ENCODE assay signal across 8 cellular contexts in the genomic region with DNA sequence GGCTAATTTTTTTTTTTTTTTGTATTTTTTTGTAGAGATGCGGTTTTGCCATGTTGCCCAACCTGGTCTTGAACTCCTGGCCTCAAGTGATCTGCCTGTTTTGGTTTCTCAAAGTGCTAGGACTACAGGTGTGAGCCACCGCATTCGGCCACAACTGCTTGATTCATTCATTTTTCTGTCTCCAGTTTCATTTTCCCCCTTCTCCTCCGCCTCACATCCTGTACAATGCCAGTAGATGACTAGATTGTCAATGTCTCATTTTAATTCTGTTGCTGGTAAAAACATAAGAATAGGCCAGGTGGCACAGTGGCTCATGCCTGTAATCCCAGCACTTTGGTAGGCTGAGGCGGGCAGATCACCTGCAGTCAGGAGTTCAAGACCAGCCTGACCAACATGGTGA. TPM values are rescaled to one million over a fixed set of nuclear protein-coding genes. Genes with fewer than 3 reads are reported as not detected.
DNase-seq lines count a peak whose midpoint lies in the region; ATAC-seq, FAIRE-seq and TF ChIP-seq lines count a peak whose summit lies in the region.

No MANE protein-coding gene starts in this region.

- H3K4me3 ChIP-seq in mucosa of descending colon: no peak overlapping the region
- H3K4me3 ChIP-seq in kidney (ENCODE audit: low read length in 2 of 2): no peak overlapping the region

- no peaks in the 10 kb centered on the region for H3K36me3 ChIP-seq in mucosa of descending colon (ENCODE audit: low read depth)
- no peaks in the 10 kb centered on the region for H3K36me3 ChIP-seq in kidney (ENCODE audit: control insufficient read depth in 1 of 2, insufficient read depth in 2 of 2, low read length in 2 of 2)

- H3K9me3 ChIP-seq in mucosa of descending colon: no peaks in the 10 kb centered on the region
- no peaks in the 10 kb centered on the region for H3K9me3 ChIP-seq in kidney (ENCODE audit: control insufficient read depth in 1 of 2, low read length in 2 of 2)

- no peak for FAIRE-seq in kidney (lab: Jason Lieb, UNC)

- H3K4me1 ChIP-seq in mucosa of descending colon (ENCODE audit: low read depth) (peaks cover 26% of the 10 kb centered on the region), kidney (ENCODE audit: control insufficient read depth in 1 of 2, insufficient read depth in 1 of 2, low read depth in 1 of 2, low read length in 2 of 2) (peaks cover 2 to 27% of the 10 kb centered on the region in 2 donors)

- ATAC-seq in GM18502 (IDR thresholded peaks at IDR 0.05; ENCODE audit: poor library complexity, unreplicated experiment) (peak; percentile 59), HG02938 (IDR thresholded peaks at IDR 0.05; ENCODE audit: unreplicated experiment) (peak; percentile 46), mucosa of descending colon (peak; percentile 11)

- no peak overlapping the region for H3K27ac ChIP-seq in substantia nigra (ENCODE audit: low read depth, low read length, poor library complexity, severe bottlenecking)
- no peak overlapping the region for H3K27ac ChIP-seq in kidney (ENCODE audit: low read depth in 2 of 2, low read length in 2 of 2)

- H3K9ac ChIP-seq in kidney (ENCODE audit: low read length in 2 of 2): no peak overlapping the region

- peak; percentile 58 for DNase-seq in activated CD4-positive, CD25-positive, alpha-beta regulatory T cell treated with anti-CD3 and anti-CD28 coated beads, Interleukin-2, amount 50 U/mL, for 72 hours
- peak in 1 of 3 donors; percentile 36 for DNase-seq in mucosa of descending colon
- no peak for DNase-seq in foreskin melanocyte
- no peak for DNase-seq in substantia nigra (lab: John Stamatoyannopoulos, UW)
- DNase-seq in NCI-H2029 treated with DMSO at 0.1 percent for 48 hours (lab: John Stamatoyannopoulos, UW): no peak
- no peak for DNase-seq in kidney

- intact Hi-C loops in mucosa of descending colon (cut with DNase I, micrococcal nuclease): no loop called here
- intact Hi-C loops in kidney (cut with DNase I): no loop called here

- TF ChIP-seq CTCF in mucosa of descending colon (IDR thresholded peaks at IDR 0.05) (no peak), kidney (IDR thresholded peaks at IDR 0.05; ENCODE audit: borderline replicate concordance, extremely low read depth, insufficient read depth) (no peak)

RNA-seq across cellular contexts. Expression of a gene that starts 12.0 kb away (rescaled TPM):
- total RNA-seq in mucosa of descending colon (10 to 100 TPM; 29.4 to 35.3 (median 33.4) TPM), kidney (31.6 TPM)
- 6.9 TPM for polyA plus RNA-seq in kidney (ENCODE audit: insufficient read depth, low read depth, low replicate concordance)

RNA-seq across cellular contexts. Expression of a gene that starts 20.4 kb away (rescaled TPM):
- total RNA-seq in mucosa of descending colon: 100 to 1,000 TPM; 112 to 143 (median 119) TPM
- 147 TPM for total RNA-seq in kidney
- 161 TPM for polyA plus RNA-seq in kidney (ENCODE audit: insufficient read depth, low read depth, low replicate concordance)
